27 cellular contexts compared by ENCODE assay signal in the genomic region with DNA sequence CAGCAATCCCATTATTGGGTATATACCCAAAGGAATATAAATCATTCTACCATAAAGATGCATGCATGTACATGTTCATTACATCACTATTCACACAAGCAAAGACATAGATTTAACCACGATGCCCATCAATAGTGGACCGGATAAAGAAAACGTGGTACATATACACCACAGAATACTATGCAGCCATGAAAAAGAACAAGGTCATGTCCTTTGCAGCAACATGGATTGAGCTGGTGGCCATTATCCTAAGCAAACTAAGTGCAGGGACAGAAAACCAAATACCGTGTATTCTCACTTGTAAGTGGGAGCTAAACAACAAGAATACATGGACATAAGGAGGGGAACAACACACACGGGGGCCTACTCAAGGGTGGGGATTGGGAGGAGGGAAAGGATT. TPM values are rescaled to one million over a fixed set of nuclear protein-coding genes. Genes with fewer than 3 reads are reported as not detected.
DNase-seq lines count a peak whose midpoint lies in the region; ATAC-seq, FAIRE-seq and TF ChIP-seq lines count a peak whose summit lies in the region.
"Had no signal": no experiment of that assay in that cellular context is flagged by ENCODE, and none has a peak within 500 bp of the region (broad histone marks: within the 10 kb centered on the region; RNA-seq: fewer than 3 reads in every experiment).

No MANE protein-coding gene starts in this region.

- POLR2A ChIA-PET in K562 (lab: Yijun Ruan, JAX), result interaction anchor here (0.7 to 4.2 kb wide), 13 partner anchors 9 to 219 kb away, joined by 3 to 86 read pairs (median 4); no protein-coding TSS in a partner anchor

- H3K4me2 ChIP-seq in K562 (ENCODE audit: insufficient read depth, low read length) (no peak overlapping the region), neural progenitor cell (no peak overlapping the region)
- H3K4me2 ChIP-seq: BLaER1 had no signal

- TF ChIP-seq POLR2A in K562 (conservative IDR thresholded peaks at IDR 0.05) (no peak), vagina (IDR thresholded peaks at IDR 0.05) (no peak)

- H3K9me1 ChIP-seq in K562 (ENCODE audit: control insufficient read depth, insufficient read depth, low read length), result peaks cover 4% of the 10 kb centered on the region

- intact Hi-C loops in K562 (cut with micrococcal nuclease), result no loop called here
- intact Hi-C loops in vagina (cut with DNase I), result no loop called here

- TF ChIP-seq CTCF in K562 (IDR thresholded peaks at IDR 0.05 in 2 of 3, conservative IDR thresholded peaks at IDR 0.05 in 1 of 3; ENCODE audit: insufficient read depth in 2 of 3, low read depth in 1 of 3, low read length in 3 of 3), result no peak
- no peak for TF ChIP-seq CTCF in neural progenitor cell (IDR thresholded peaks at IDR 0.05)
- no peak for TF ChIP-seq CTCF in type B pancreatic cell (conservative IDR thresholded peaks at IDR 0.05)
- no peak for TF ChIP-seq CTCF in vagina (IDR thresholded peaks at IDR 0.05)

- H3K4me3 ChIP-seq in K562, result no peak overlapping the region
- H3K4me3 ChIP-seq in neural progenitor cell, result no peak overlapping the region
- H3K4me3 ChIP-seq in vagina, result no peak overlapping the region
- H3K4me3 ChIP-seq: BLaER1, GM12878 had no signal

- H3K36me3 ChIP-seq in K562 (ENCODE audit: control insufficient read depth, insufficient read depth, low read length) (no peaks in the 10 kb centered on the region), neural progenitor cell (no peaks in the 10 kb centered on the region), vagina (no peaks in the 10 kb centered on the region)
- H3K36me3 ChIP-seq: BE2C, BLaER1 had no signal

- H3K36me3 Mint-ChIP-seq in neural progenitor cell (no peaks in the 10 kb centered on the region), type B pancreatic cell (no peaks in the 10 kb centered on the region)
- H3K36me3 Mint-ChIP-seq: CD14-positive monocyte; CD4-positive, alpha-beta memory T cell; CD4-positive, CD25-positive, alpha-beta regulatory T cell; CD8-positive, alpha-beta memory T cell had no signal

- H3K27ac Mint-ChIP-seq in neural progenitor cell, result no peak overlapping the region
- H3K27ac Mint-ChIP-seq in type B pancreatic cell, result no peak overlapping the region
- H3K27ac Mint-ChIP-seq: CD14-positive monocyte; CD4-positive, alpha-beta memory T cell; CD4-positive, CD25-positive, alpha-beta regulatory T cell; CD8-positive, alpha-beta memory T cell had no signal

- BruUV-seq in K562 (replicated peaks; lab: Mats Ljungman, UMichigan), result no TSS peak

- DNase-seq in K562 (ENCODE audit: extremely low read depth in 1 of 4, low spot score in 3 of 4), result no peak
- DNase-seq in neural progenitor cell (ENCODE audit: low spot score), result no peak
- DNase-seq in type B pancreatic cell (ENCODE audit: extremely low spot score, unreplicated experiment), result no peak
- no peak for DNase-seq in vagina (ENCODE audit: extremely low spot score in 2 of 2)
- DNase-seq in NCI-H774 (lab: John Stamatoyannopoulos, UW), result no peak
- DNase-seq: 8988T; ACHN; BE2C; C1 segment of cervical spinal cord; CD4-positive, alpha-beta memory T cell; CD4-positive, CD25-positive, alpha-beta regulatory T cell; CD8-positive, alpha-beta memory T cell; COR-L47; DMS 273 treated with DMSO at 0.1 percent for 48 hours; DMS153; DMS53; DMS79; DND-41; EL; GDM1 had no signal

- TF ChIP-seq EP300 in K562 (IDR thresholded peaks at IDR 0.05; ENCODE audit: low read length), result no peak

- no peak overlapping the region for H2AFZ ChIP-seq in K562 (ENCODE audit: low read depth, low read length)
- H2AFZ ChIP-seq in neural progenitor cell (replicated peaks), result no peak overlapping the region

- H3K4me3 Mint-ChIP-seq in neural progenitor cell (peak overlapping the region; percentile 42), type B pancreatic cell (no peak overlapping the region)
- H3K4me3 Mint-ChIP-seq: CD14-positive monocyte; CD4-positive, alpha-beta memory T cell; CD4-positive, CD25-positive, alpha-beta regulatory T cell; CD8-positive, alpha-beta memory T cell had no signal

- no peaks in the 10 kb centered on the region for H3K9me3 Mint-ChIP-seq in neural progenitor cell
- no peaks in the 10 kb centered on the region for H3K9me3 Mint-ChIP-seq in type B pancreatic cell
- H3K9me3 Mint-ChIP-seq: CD4-positive, alpha-beta memory T cell; CD4-positive, CD25-positive, alpha-beta regulatory T cell; CD8-positive, alpha-beta memory T cell had no signal

- peaks cover 11% of the 10 kb centered on the region for H3K27me3 Mint-ChIP-seq in neural progenitor cell (ENCODE audit: insufficient read depth, low read depth)
- H3K27me3 Mint-ChIP-seq in type B pancreatic cell, result peaks cover 25% of the 10 kb centered on the region

- ATAC-seq in K562, result no peak
- ATAC-seq: GM12878 had no signal

- H3K4me1 Mint-ChIP-seq in neural progenitor cell, result peaks cover 39% of the 10 kb centered on the region
- peaks cover 10% of the 10 kb centered on the region for H3K4me1 Mint-ChIP-seq in type B pancreatic cell (ENCODE audit: unreplicated experiment)
- H3K4me1 Mint-ChIP-seq: CD4-positive, alpha-beta memory T cell; CD4-positive, CD25-positive, alpha-beta regulatory T cell; CD8-positive, alpha-beta memory T cell had no signal

- H3K9me3 ChIP-seq in K562 (replicated peaks; ENCODE audit: control insufficient read depth, insufficient read depth, low read depth, low read length) (no peaks in the 10 kb centered on the region; the same call in 1 of the 2 replicates), neural progenitor cell (ENCODE audit: low read depth) (no peaks in the 10 kb centered on the region), vagina (no peaks in the 10 kb centered on the region)
- H3K9me3 ChIP-seq: BLaER1 had no signal

- H3K27ac ChIP-seq in K562 (ENCODE audit: extremely low read depth, low read depth, low read length) (no peak overlapping the region), neural progenitor cell (no peak overlapping the region), vagina (no peak overlapping the region)
- H3K27ac ChIP-seq: BLaER1 had no signal

- H3K9ac ChIP-seq in K562 (ENCODE audit: insufficient read depth in 1 of 2, low read depth in 2 of 2, low read length in 2 of 2), result no peak overlapping the region
- H3K9ac ChIP-seq in neural progenitor cell, result no peak overlapping the region
- H3K9ac ChIP-seq: BLaER1 had no signal

- FAIRE-seq in K562 (lab: Jason Lieb, UNC), result no peak
- FAIRE-seq: A204.1, GM12878, GM12892, GM18507 had no signal

- peaks cover 81 to 97% of the 10 kb centered on the region in 2 experiments for H3K27me3 ChIP-seq in K562 (ENCODE audit: control insufficient read depth in 2 of 2, insufficient read depth in 2 of 2, low read length in 2 of 2)
- H3K27me3 ChIP-seq in neural progenitor cell, result no peaks in the 10 kb centered on the region
- no peaks in the 10 kb centered on the region for H3K27me3 ChIP-seq in vagina
- H3K27me3 ChIP-seq: BLaER1 had no signal

- no peak for TF ChIP-seq RAD21 in K562 (CRISPR knock-in tag; conservative IDR thresholded peaks at IDR 0.05 in 1 of 2, IDR thresholded peaks at IDR 0.05 in 1 of 2)

- WGBS in K562 (ENCODE audit: insufficient coverage, low coverage, missing lambda C conversion rate), result 11% methylated on average over 5 of the region's 5 CpGs

- peaks cover 71% of the 10 kb centered on the region for H4K20me1 ChIP-seq in K562 (replicated peaks; ENCODE audit: control insufficient read depth, insufficient read depth, low read length)
- H4K20me1 ChIP-seq in neural progenitor cell (ENCODE audit: low read depth), result no peaks in the 10 kb centered on the region
- H4K20me1 ChIP-seq: BLaER1 had no signal

- H3F3A ChIP-seq in neural progenitor cell (ENCODE audit: low read depth), result peaks cover 17% of the 10 kb centered on the region

- no peaks in the 10 kb centered on the region for H3K79me2 ChIP-seq in K562 (ENCODE audit: control insufficient read depth, insufficient read depth, low read length)
- H3K79me2 ChIP-seq in neural progenitor cell (ENCODE audit: low read depth), result no peaks in the 10 kb centered on the region

- in situ Hi-C loops in K562 (cut with MboI), result loop anchor here (25.0 kb wide), 1 partner anchor 263 kb away; no protein-coding TSS in a partner anchor

- CTCF ChIA-PET in K562 (lab: Yijun Ruan, JAX; ENCODE audit: low intra/inter-chr PET ratio), result no interaction called here

- H3K4me1 ChIP-seq in K562 (replicated peaks in 1 of 2; ENCODE audit: control insufficient read depth in 2 of 2, insufficient read depth in 2 of 2, low read length in 2 of 2) (peaks cover 0 to 17% of the 10 kb centered on the region in 2 experiments; a peak in 1 of 5 replicates), neural progenitor cell (peaks cover 6% of the 10 kb centered on the region), vagina (no peaks in the 10 kb centered on the region)
- H3K4me1 ChIP-seq: BE2C had no signal

RNA-seq across cellular contexts. Expression of gene LAMC3, which starts 33.8 kb away (rescaled TPM):
- 0.69 TPM in 1 of 2 replicates, not detected in the other for total RNA-seq in K562 (2011; cell fraction: chromatin; rRNA removed; ENCODE audit: low replicate concordance)
- total RNA-seq in K562 (2011; cell fraction: nucleolus; rRNA removed), result 0.26 and 0.33 TPM in 2 replicates
- total RNA-seq in K562 (2011; cell fraction: nucleoplasm; rRNA removed), result 0.22 TPM in 1 of 2 replicates, not detected in the other
- not detected in 2 replicates for total RNA-seq in K562 (2014; rRNA removed)
- total RNA-seq in K562 (2014; rRNA removed; fragmentation: Illumina TruSeq; extraction: Trizol), result not detected in 2 replicates
- not detected in 2 replicates for total RNA-seq in K562 (2015; rRNA removed; fragmentation: Illumina TruSeq; extraction: Trizol)
- total RNA-seq in K562 (2021), result 0.09 TPM in 1 of 2 replicates, not detected in the other
- 0.05 and 0.10 TPM in 2 replicates for polyA plus RNA-seq in K562 (2011; rRNA removed)
- 0.03 and 0.66 TPM in 2 replicates for polyA plus RNA-seq in K562 (2011; cell fraction: cytosol; rRNA removed)
- 0.04 and 0.20 TPM in 2 replicates for polyA plus RNA-seq in K562 (2011; cell fraction: nucleus; rRNA removed)
- 0.03 and 0.07 TPM in 2 replicates for polyA plus RNA-seq in K562 (2012)
- not detected in 2 replicates for polyA plus RNA-seq in K562 (2014; fragmentation: Illumina TruSeq; extraction: Trizol)
- polyA plus RNA-seq in K562 (2014; fragmentation: Nextera tagmentation; extraction: Ambion mirVana), result not detected
- not detected in 2 replicates for polyA plus RNA-seq in K562 (2014; rRNA removed)
- not detected in 2 replicates for polyA minus RNA-seq in K562 (2011; rRNA and poly(A)+ RNA removed)
- not detected in 2 replicates for polyA minus RNA-seq in K562 (2011; cell fraction: cytosol; rRNA and poly(A)+ RNA removed)
- polyA minus RNA-seq in K562 (2011; cell fraction: nucleus; rRNA and poly(A)+ RNA removed), result 0.27 TPM in 1 of 2 replicates, not detected in the other
- total RNA-seq in neural progenitor cell (ENCODE audit: low replicate concordance), result 0.03 TPM in 1 of 2 replicates, not detected in the other
- total RNA-seq in type B pancreatic cell (ENCODE audit: low replicate concordance), result 0.38 and 7.2 TPM in 2 replicates
- total RNA-seq in vagina, result 13.3 TPM
- polyA plus RNA-seq: AG04450; CD14-positive monocyte; CD4-positive, alpha-beta memory T cell; CD8-positive, alpha-beta memory T cell; GM12878 had no signal

RNA-seq across cellular contexts. Expression of gene FIBCD1, which starts 36.1 kb away (rescaled TPM):
- total RNA-seq in K562 (2011; cell fraction: chromatin; rRNA removed; ENCODE audit: low replicate concordance), result 0.21 TPM in 1 of 2 replicates, not detected in the other
- not detected in 2 replicates for total RNA-seq in K562 (2011; cell fraction: nucleolus; rRNA removed)
- not detected in 2 replicates for total RNA-seq in K562 (2011; cell fraction: nucleoplasm; rRNA removed)
- total RNA-seq in K562 (2014; rRNA removed) (1.00 and 2.1 TPM in 2 replicates), K562 (2014; rRNA removed; fragmentation: Illumina TruSeq; extraction: Trizol) (0.95 TPM in 1 of 2 replicates, not detected in the other), K562 (2015; rRNA removed; fragmentation: Illumina TruSeq; extraction: Trizol) (not detected in 2 replicates), K562 (2021) (0.71 and 1.5 TPM in 2 replicates), neural progenitor cell (ENCODE audit: low replicate concordance) (1.8 and 7.2 TPM in 2 replicates), type B pancreatic cell (ENCODE audit: low replicate concordance) (0.53 and 0.76 TPM in 2 replicates), vagina (not detected)
- polyA plus RNA-seq in K562 (2011; rRNA removed) (0.79 and 1.2 TPM in 2 replicates), K562 (2014; fragmentation: Illumina TruSeq; extraction: Trizol) (not detected in 2 replicates), K562 (2014; fragmentation: Nextera tagmentation; extraction: Ambion mirVana) (not detected), K562 (2014; rRNA removed) (0.53 and 2.7 TPM in 2 replicates)
- 2.1 and 3.8 TPM in 2 replicates for polyA plus RNA-seq in K562 (2011; cell fraction: cytosol; rRNA removed)
- 1.2 TPM in 2 replicates for polyA plus RNA-seq in K562 (2011; cell fraction: nucleus; rRNA removed)
- 0.91 and 1.3 TPM in 2 replicates for polyA plus RNA-seq in K562 (2012)
- polyA minus RNA-seq in K562 (2011; rRNA and poly(A)+ RNA removed), result not detected in 2 replicates
- not detected in 2 replicates for polyA minus RNA-seq in K562 (2011; cell fraction: cytosol; rRNA and poly(A)+ RNA removed)
- polyA minus RNA-seq in K562 (2011; cell fraction: nucleus; rRNA and poly(A)+ RNA removed), result 0.67 TPM in 1 of 2 replicates, not detected in the other
- total RNA-seq: CD4-positive, alpha-beta memory T cell; CD4-positive, CD25-positive, alpha-beta regulatory T cell; CD8-positive, alpha-beta memory T cell had no signal
- polyA plus RNA-seq: CD14-positive monocyte; CD4-positive, alpha-beta memory T cell; CD4-positive, CD25-positive, alpha-beta regulatory T cell; CD8-positive, alpha-beta memory T cell had no signal
